In genomic region chr10:61039868-61040267, GRCh38 we compare ENCODE assay signal across 1 cellular context.
TF ChIP-seq lines count a peak whose summit lies in the region.

No MANE protein-coding gene starts in this region.

TF ChIP-seq in HepG2, 621 proteins besides CTCF, POLR2A, EP300 and RAD21 (continued from another document):
- TF ChIP-seq SOX13 (IDR thresholded peaks at IDR 0.05) = no peak
- peak in 1 of 2 experiments; percentile 50; a peak in 1 of 4 replicates for TF ChIP-seq SOX13 (CRISPR knock-in tag; conservative IDR thresholded peaks at IDR 0.05 in 1 of 2, IDR thresholded peaks at IDR 0.05 in 1 of 2)
- no peak for TF ChIP-seq SMC3 (IDR thresholded peaks at IDR 0.05; ENCODE audit: low read length)
- TF ChIP-seq ZNF275 (CRISPR knock-in tag; IDR thresholded peaks at IDR 0.05; ENCODE audit: borderline replicate concordance) = no peak
- peak; percentile 24; the same call in 1 of the 2 replicates for TF ChIP-seq TBX2 (CRISPR knock-in tag; IDR thresholded peaks at IDR 0.05; ENCODE audit: borderline replicate concordance)
